Comparison of ENCODE assay signal across 8 cellular contexts in genomic region chr17:16215273-16215964, GRCh38. TPM values are rescaled to one million over a fixed set of nuclear protein-coding genes. Genes with fewer than 3 reads are reported as not detected.
DNase-seq lines count a peak whose midpoint lies in the region; ATAC-seq and TF ChIP-seq lines count a peak whose summit lies in the region.

Gene NCOR1 (minus strand): TSS chr17:16215534. CDS start chr17:16194569, 20,965 bp downstream.

- H3K9me3 ChIP-seq in left ventricle myocardium inferior (replicated peaks), result no peaks in the 10 kb centered on the region
- no peaks in the 10 kb centered on the region for H3K9me3 ChIP-seq in prostate gland

- DNase-seq in GM13977 (ENCODE audit: low spot score), result peak; percentile 90
- DNase-seq in NCI-H146 treated with DMSO at 0.1 percent for 48 hours (lab: John Stamatoyannopoulos, UW; ENCODE audit: unreplicated experiment), result peak; percentile 86
- DNase-seq in amniotic stem cell (lab: John Stamatoyannopoulos, UW), result peak; percentile 79
- DNase-seq in left ventricle myocardium inferior, result peak; percentile 93
- peak; percentile 89 for DNase-seq in prostate gland (ENCODE audit: low spot score)
- peak; percentile 94 for DNase-seq in ureter (ENCODE audit: low spot score)

- ATAC-seq in HG02884 (IDR thresholded peaks at IDR 0.05; ENCODE audit: unreplicated experiment), result peak; percentile 62

- peak; percentile 85 for TF ChIP-seq POLR2A in prostate gland (IDR thresholded peaks at IDR 0.05)

- peak within 1 kb of the TSS; percentile 68 for H3K27ac Mint-ChIP-seq in T-helper 1 cell treated with Interleukin-12 subunit alpha and Interleukin-12 subunit beta and Interleukin-4 antibody, amounts not matched to agents 30 μg/mL and 1 μg/mL, for 36 hours

- peak within 1 kb of the TSS; percentile 99 for H3K27ac ChIP-seq in left ventricle myocardium inferior (replicated peaks)
- peak within 1 kb of the TSS; percentile 92 to 94 for H3K27ac ChIP-seq in prostate gland

- H3K36me3 Mint-ChIP-seq in T-helper 1 cell treated with Interleukin-12 subunit alpha and Interleukin-12 subunit beta and Interleukin-4 antibody, amounts not matched to agents 30 μg/mL and 1 μg/mL, for 36 hours (ENCODE audit: low read depth), result peaks cover 2% of the 10 kb centered on the region

- intact Hi-C loops in left ventricle myocardium inferior (cut with micrococcal nuclease), result no loop called here
- intact Hi-C loops in prostate gland (cut with DNase I), result loop anchor here (5.0 kb wide), 2 partner anchors 72 to 213 kb away; no protein-coding TSS in a partner anchor

- H3K36me3 ChIP-seq in left ventricle myocardium inferior (no peaks in the 10 kb centered on the region), prostate gland (no peaks in the 10 kb centered on the region)

- H3K4me1 Mint-ChIP-seq in T-helper 1 cell treated with Interleukin-12 subunit alpha and Interleukin-12 subunit beta and Interleukin-4 antibody, amounts not matched to agents 30 μg/mL and 1 μg/mL, for 36 hours (ENCODE audit: low read depth), result peaks cover 33% of the 10 kb centered on the region

- under 1% methylated on average over 79 of the region's 82 CpGs for WGBS in prostate gland

- peak within 1 kb of the TSS; percentile 95 for H3K4me3 ChIP-seq in left ventricle myocardium inferior
- H3K4me3 ChIP-seq in prostate gland, result peak within 1 kb of the TSS; percentile 91 to 94

- H3K27me3 ChIP-seq in left ventricle myocardium inferior (ENCODE audit: low read depth) (no peaks in the 10 kb centered on the region), prostate gland (replicated peaks; ENCODE audit: insufficient read depth) (no peaks in the 10 kb centered on the region)

- H3K9me3 Mint-ChIP-seq in T-helper 1 cell treated with Interleukin-12 subunit alpha and Interleukin-12 subunit beta and Interleukin-4 antibody, amounts not matched to agents 30 μg/mL and 1 μg/mL, for 36 hours, result no peaks in the 10 kb centered on the region

- H3K4me1 ChIP-seq in left ventricle myocardium inferior (peaks cover 64% of the 10 kb centered on the region), prostate gland (replicated peaks) (peaks cover 6% of the 10 kb centered on the region)

- in situ Hi-C loops in GM13977 (cut with MboI; ENCODE audit: low pct_unique_long_range_greater_than_20kb, low sequenced_read_pairs, unreplicated experiment), result no loop called here

- H3K4me3 Mint-ChIP-seq in T-helper 1 cell treated with Interleukin-12 subunit alpha and Interleukin-12 subunit beta and Interleukin-4 antibody, amounts not matched to agents 30 μg/mL and 1 μg/mL, for 36 hours, result peak within 1 kb of the TSS; percentile 97

- peak; percentile 35 for TF ChIP-seq CTCF in GM13977 (IDR thresholded peaks at IDR 0.05; ENCODE audit: extremely low read depth, insufficient read depth, missing control alignments)
- TF ChIP-seq CTCF in left ventricle myocardium inferior (IDR thresholded peaks at IDR 0.05; ENCODE audit: borderline replicate concordance), result peak; percentile 52
- TF ChIP-seq CTCF in prostate gland (IDR thresholded peaks at IDR 0.05), result peak; percentile 20 to 44 (median 40)

- H3K27me3 Mint-ChIP-seq in T-helper 1 cell treated with Interleukin-12 subunit alpha and Interleukin-12 subunit beta and Interleukin-4 antibody, amounts not matched to agents 30 μg/mL and 1 μg/mL, for 36 hours (ENCODE audit: low read depth), result no peaks in the 10 kb centered on the region

RNA-seq across cellular contexts. Expression of gene NCOR1, which starts in this region (rescaled TPM):
- total RNA-seq in left ventricle myocardium inferior (60.1 TPM), prostate gland (100 to 1,000 TPM; 123 to 209 TPM), ureter (205 TPM)

Comparison
In these comparisons a context has a peak if more than half of its experiments do, and no peak if none do; other contexts are left out.
1. Peak in every context shown above with its lines: DNase-seq, ATAC-seq, H3K4me3 ChIP-seq and H3K27ac ChIP-seq.